Comparison of ENCODE assay signal across 1 cellular context in genomic region chr17:77393867-77394539, GRCh38.
A peak's percentile ranks its signal among the peaks of the same experiment; 100 is the strongest.
TF ChIP-seq lines count a peak whose summit lies in the region.

No MANE protein-coding gene starts in this region.

TF ChIP-seq in HepG2, 621 proteins besides CTCF, POLR2A, EP300 and RAD21 (continued from another document):
- TF ChIP-seq, protein P1, sequence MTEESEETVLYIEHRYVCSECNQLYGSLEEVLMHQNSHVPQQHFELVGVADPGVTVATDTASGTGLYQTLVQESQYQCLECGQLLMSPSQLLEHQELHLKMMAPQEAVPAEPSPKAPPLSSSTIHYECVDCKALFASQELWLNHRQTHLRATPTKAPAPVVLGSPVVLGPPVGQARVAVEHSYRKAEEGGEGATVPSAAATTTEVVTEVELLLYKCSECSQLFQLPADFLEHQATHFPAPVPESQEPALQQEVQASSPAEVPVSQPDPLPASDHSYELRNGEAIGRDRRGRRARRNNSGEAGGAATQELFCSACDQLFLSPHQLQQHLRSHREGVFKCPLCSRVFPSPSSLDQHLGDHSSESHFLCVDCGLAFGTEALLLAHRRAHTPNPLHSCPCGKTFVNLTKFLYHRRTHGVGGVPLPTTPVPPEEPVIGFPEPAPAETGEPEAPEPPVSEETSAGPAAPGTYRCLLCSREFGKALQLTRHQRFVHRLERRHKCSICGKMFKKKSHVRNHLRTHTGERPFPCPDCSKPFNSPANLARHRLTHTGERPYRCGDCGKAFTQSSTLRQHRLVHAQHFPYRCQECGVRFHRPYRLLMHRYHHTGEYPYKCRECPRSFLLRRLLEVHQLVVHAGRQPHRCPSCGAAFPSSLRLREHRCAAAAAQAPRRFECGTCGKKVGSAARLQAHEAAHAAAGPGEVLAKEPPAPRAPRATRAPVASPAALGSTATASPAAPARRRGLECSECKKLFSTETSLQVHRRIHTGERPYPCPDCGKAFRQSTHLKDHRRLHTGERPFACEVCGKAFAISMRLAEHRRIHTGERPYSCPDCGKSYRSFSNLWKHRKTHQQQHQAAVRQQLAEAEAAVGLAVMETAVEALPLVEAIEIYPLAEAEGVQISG (CRISPR knock-in tag; IDR thresholded peaks at IDR 0.05): no peak
- TF ChIP-seq RARA (CRISPR knock-in tag; IDR thresholded peaks at IDR 0.05): 0 out of 2 replicates have a peak, but pooled peaks have one; percentile 29
- TF ChIP-seq CAMTA2 (CRISPR knock-in tag; IDR thresholded peaks at IDR 0.05; ENCODE audit: borderline replicate concordance): 0 out of 2 replicates have a peak, but pooled peaks have one; percentile 31
- 0 out of 2 replicates have a peak, but pooled peaks have one; percentile 31 for TF ChIP-seq TEAD2 (CRISPR knock-in tag; IDR thresholded peaks at IDR 0.05)
- no peak for TF ChIP-seq SRSF1 (optimal IDR thresholded peaks at IDR 0.05; ENCODE audit: low read depth, low read length)
- TF ChIP-seq POGK (CRISPR knock-in tag; conservative IDR thresholded peaks at IDR 0.05): 0 out of 2 replicates have a peak, but pooled peaks have one; percentile 18
- 0 out of 2 replicates have a peak, but pooled peaks have one; percentile 18 for TF ChIP-seq ZNF552 (CRISPR knock-in tag; IDR thresholded peaks at IDR 0.05; ENCODE audit: borderline replicate concordance)
- TF ChIP-seq MAF1 (CRISPR knock-in tag; IDR thresholded peaks at IDR 0.05; ENCODE audit: borderline replicate concordance): 0 out of 2 replicates have a peak, but pooled peaks have one; percentile 57
